Comparison of ENCODE assay signal across 1 cellular context in genomic region chr3:141737828-141738635, GRCh38.
TF ChIP-seq lines count a peak whose summit lies in the region.

Gene RNF7, plus strand, starts transcription at chr3:141738298. Its CDS starts 44 bp downstream, at chr3:141738342.

TF ChIP-seq in K562, 482 proteins besides CTCF, POLR2A, EP300 and RAD21 (continued from another document and continues in another):
- TF ChIP-seq RFX5 (IDR thresholded peaks at IDR 0.05; ENCODE audit: low read depth, low read length), result peak; percentile 55; the same call in 1 of the 2 replicates
- TF ChIP-seq ZNF407 (IDR thresholded peaks at IDR 0.05; ENCODE audit: low read depth), result no peak
- no peak for TF ChIP-seq GABPA (tag; conservative IDR thresholded peaks at IDR 0.05; ENCODE audit: low read depth)
- TF ChIP-seq BCL6 (CRISPR knock-in tag; IDR thresholded peaks at IDR 0.05), result no peak
- TF ChIP-seq TFE3 (CRISPR knock-in tag; IDR thresholded peaks at IDR 0.05), result no peak; the same call in 1 of the 2 replicates
- TF ChIP-seq BACH1 (tag; IDR thresholded peaks at IDR 0.05), result no peak
- TF ChIP-seq ZNF707 (CRISPR knock-in tag; conservative IDR thresholded peaks at IDR 0.05), result no peak
- no peak for TF ChIP-seq MEF2A (IDR thresholded peaks at IDR 0.05; ENCODE audit: control insufficient read depth, low read depth, low read length)
- TF ChIP-seq ZNF586 (CRISPR knock-in tag; conservative IDR thresholded peaks at IDR 0.05), result no peak
- TF ChIP-seq MAFG (tag; conservative IDR thresholded peaks at IDR 0.05), result no peak
- peak; percentile 94 for TF ChIP-seq CXXC5 (CRISPR knock-in tag; IDR thresholded peaks at IDR 0.05)
- peak; percentile 89 for TF ChIP-seq MTA1 (IDR thresholded peaks at IDR 0.05; ENCODE audit: borderline replicate concordance)
- no peak for TF ChIP-seq STAT5A (IDR thresholded peaks at IDR 0.05; ENCODE audit: borderline replicate concordance, low read length)
- TF ChIP-seq USF1 (CRISPR knock-in tag; IDR thresholded peaks at IDR 0.05), result peak; percentile 37; the same call in 1 of the 2 replicates
- TF ChIP-seq ZNF232 (CRISPR knock-in tag; IDR thresholded peaks at IDR 0.05), result no peak
- TF ChIP-seq HMGXB4 (CRISPR knock-in tag; IDR thresholded peaks at IDR 0.05), result peak; percentile 99
- TF ChIP-seq LARP7 (IDR thresholded peaks at IDR 0.05), result no peak
- TF ChIP-seq RNF2 (IDR thresholded peaks at IDR 0.05), result 0 out of 2 replicates have a peak, but pooled peaks have one; percentile 19
- no peak for TF ChIP-seq ZC3H4 (CRISPR knock-in tag; IDR thresholded peaks at IDR 0.05; ENCODE audit: borderline replicate concordance)
- no peak for TF ChIP-seq NELFE (IDR thresholded peaks at IDR 0.05; ENCODE audit: insufficient read depth, insufficient read length)
- no peak for TF ChIP-seq MAFF (IDR thresholded peaks at IDR 0.05; ENCODE audit: low read length)
- TF ChIP-seq RNF219 (CRISPR knock-in tag; IDR thresholded peaks at IDR 0.05), result no peak
- no peak for TF ChIP-seq ATF4 (CRISPR knock-in tag; IDR thresholded peaks at IDR 0.05)
- TF ChIP-seq TSC22D4 (tag; IDR thresholded peaks at IDR 0.05), result no peak
- no peak for TF ChIP-seq POLR2AphosphoS2 (IDR thresholded peaks at IDR 0.05; ENCODE audit: low read length)
- TF ChIP-seq ZNF224 (CRISPR knock-in tag; IDR thresholded peaks at IDR 0.05), result no peak
- no peak; the same call in 1 of the 2 replicates for TF ChIP-seq ZHX1 (conservative IDR thresholded peaks at IDR 0.05; ENCODE audit: low read length)
- no peak for TF ChIP-seq DIDO1 (tag; IDR thresholded peaks at IDR 0.05; ENCODE audit: low read depth)
- no peak for TF ChIP-seq COPS2 (conservative IDR thresholded peaks at IDR 0.05)
- TF ChIP-seq ZNF561 (CRISPR knock-in tag; conservative IDR thresholded peaks at IDR 0.05), result no peak
- no peak for TF ChIP-seq NR0B1 (IDR thresholded peaks at IDR 0.05; ENCODE audit: partially characterized antibody)
- no peak for TF ChIP-seq SETDB1 (IDR thresholded peaks at IDR 0.05; ENCODE audit: low read length)
- TF ChIP-seq BCLAF1 (IDR thresholded peaks at IDR 0.05; ENCODE audit: borderline replicate concordance in 1 of 2, control insufficient read depth in 1 of 2, low read depth in 2 of 2, low read length in 1 of 2), result 0 out of 4 replicates have a peak, but pooled peaks of 1 of the 2 experiments have one; percentile 42
- TF ChIP-seq SRSF1 (IDR thresholded peaks at IDR 0.05; ENCODE audit: low read depth, low read length), result no peak
- TF ChIP-seq BRF1 (IDR thresholded peaks at IDR 0.05; ENCODE audit: borderline replicate concordance, extremely low read depth, insufficient read length), result no peak
- peak in 1 of 2 experiments; percentile 62; a peak in 1 of 4 replicates for TF ChIP-seq CSDE1 (IDR thresholded peaks at IDR 0.05)
- peak; percentile 85 for TF ChIP-seq JUND (IDR thresholded peaks at IDR 0.05; ENCODE audit: borderline replicate concordance, low read depth, low read length)
- TF ChIP-seq JUND (tag; IDR thresholded peaks at IDR 0.05; ENCODE audit: borderline replicate concordance, low read depth, low read length), result peak; percentile 74; the same call in 1 of the 3 replicates
